ENCODE assay signal across 34 cellular contexts in genomic region chr2:71256421-71256820, GRCh38. TPM values are rescaled to one million over a fixed set of nuclear protein-coding genes. Genes with fewer than 3 reads are reported as not detected.
A peak's percentile ranks its signal among the peaks of the same experiment; 100 is the strongest.
DNase-seq lines count a peak whose midpoint lies in the region; FAIRE-seq and TF ChIP-seq lines count a peak whose summit lies in the region.
"Had no signal": no experiment of that assay in that cellular context is flagged by ENCODE, and none has a peak within 500 bp of the region (broad histone marks: within the 10 kb centered on the region; RNA-seq: fewer than 3 reads in every experiment).

No MANE protein-coding gene starts in this region.

- H3K36me3 ChIP-seq in transverse colon: no peaks in the 10 kb centered on the region
- H3K36me3 ChIP-seq: BLaER1 treated with 17β-estradiol and CSF1 and Interleukin-3, amounts not matched to agents 10 nM and 100 nM; breast epithelium; heart right ventricle; ovary; tibial artery; WERI-Rb-1 had no signal

- H3K4me3 Mint-ChIP-seq in neural crest cell: peak overlapping the region; percentile 64
- H3K4me3 Mint-ChIP-seq: effector memory CD8-positive, alpha-beta T cell; IgD-negative memory B cell; nephron; stimulated activated naive CD8-positive, alpha-beta T cell treated with anti-CD3 and anti-CD28 coated beads, Interleukin-15, Interleukin-2, amounts not matched to agents 100 ng/mL and 50 ng/mL, for 24 hours had no signal

- H3K4me1 Mint-ChIP-seq in neural crest cell: peaks cover 20% of the 10 kb centered on the region
- H3K4me1 Mint-ChIP-seq: IgD-negative memory B cell, nephron had no signal

- H3K4me1 ChIP-seq in transverse colon: no peaks in the 10 kb centered on the region
- H3K4me1 ChIP-seq: BLaER1 treated with 17β-estradiol and CSF1 and Interleukin-3, amounts not matched to agents 10 nM and 100 nM; breast epithelium; Caco-2; tibial artery had no signal

- peaks cover 4% of the 10 kb centered on the region for H3K27me3 ChIP-seq in transverse colon
- H3K27me3 ChIP-seq: BLaER1 treated with 17β-estradiol and CSF1 and Interleukin-3, amounts not matched to agents 10 nM and 100 nM; ovary had no signal

- TF ChIP-seq CTCF in neural crest cell (conservative IDR thresholded peaks at IDR 0.05): no peak
- no peak for TF ChIP-seq CTCF in transverse colon (IDR thresholded peaks at IDR 0.05)
- TF ChIP-seq CTCF in coronary artery (IDR thresholded peaks at IDR 0.05): no peak

- H3K9me3 ChIP-seq in transverse colon: no peaks in the 10 kb centered on the region
- H3K9me3 ChIP-seq: breast epithelium, Caco-2, heart right ventricle, ovary, tibial artery had no signal

- no peak for TF ChIP-seq EP300 in transverse colon (IDR thresholded peaks at IDR 0.05; ENCODE audit: low read depth)

- no peak for TF ChIP-seq POLR2A in transverse colon (IDR thresholded peaks at IDR 0.05)

- DNase-seq in SK-MEL-5 (ENCODE audit: low read depth, low spot score) (peak; percentile 98), frontal cortex (ENCODE audit: low spot score in 2 of 2) (peak; percentile 31 to 41), neural crest cell (ENCODE audit: low read depth, low spot score) (peak; percentile 17), transverse colon (no peak), coronary artery (ENCODE audit: low spot score) (no peak), OCI-M2 (lab: John Stamatoyannopoulos, UW; ENCODE audit: unreplicated experiment) (no peak), NCI-H510A (lab: John Stamatoyannopoulos, UW) (no peak)
- DNase-seq: activated CD4-positive, alpha-beta T cell treated with anti-CD3 and anti-CD28 coated beads for 48 hours; activated naive CD4-positive, alpha-beta T cell treated with anti-CD3 and anti-CD28 coated beads, Interleukin-2, amount 50 U/mL, for 16 hours; activated T-cell treated with anti-CD3 and anti-CD28 coated beads for 4 hours; amniotic stem cell; Caco-2; effector memory CD8-positive, alpha-beta T cell; heart right ventricle; left colon; NCI-H1048; NCI-H446; NCI-H774; ovary; SIG-M5; SW 1271; T-helper 9 cell; tibial artery; WERI-Rb-1 had no signal

- in situ Hi-C loops in SK-MEL-5 (cut with HindIII; ENCODE audit: low pct_unique_long_range_greater_than_20kb, low sequenced_read_pairs) (no loop called here), transverse colon (cut with MboI; ENCODE audit: low pct_ligation_motif_present in 1 of 4, low pct_unique_long_range_greater_than_20kb in 1 of 4, low sequenced_read_pairs in 3 of 4) (no loop called here)

- H3K4me3 ChIP-seq in transverse colon (no peak overlapping the region), coronary artery (no peak overlapping the region)
- H3K4me3 ChIP-seq: BLaER1 treated with 17β-estradiol and CSF1 and Interleukin-3, amounts not matched to agents 10 nM and 100 nM; breast epithelium; heart right ventricle; ovary; smooth muscle cell; tibial artery had no signal

- peaks cover 7% of the 10 kb centered on the region for H3K9me3 Mint-ChIP-seq in neural crest cell
- H3K9me3 Mint-ChIP-seq: activated T-helper 2 cell treated with anti-CD3 and anti-CD28 coated beads, Interferon-gamma antibody, Interleukin-2, Interleukin-4, amounts not matched to agents 10 μg/mL and 5 μg/mL and 100 μg/mL, durations not matched to agents 14 hours and 24 hours and 36 hours; effector memory CD8-positive, alpha-beta T cell had no signal

- peaks cover 2% of the 10 kb centered on the region for H3K27me3 Mint-ChIP-seq in neural crest cell (ENCODE audit: low read depth)

- H3K27ac ChIP-seq in transverse colon: no peak overlapping the region
- no peak overlapping the region for H3K27ac ChIP-seq in coronary artery
- H3K27ac ChIP-seq: BLaER1 treated with 17β-estradiol and CSF1 and Interleukin-3, amounts not matched to agents 10 nM and 100 nM; breast epithelium; heart right ventricle; ovary; tibial artery; WERI-Rb-1 had no signal

- intact Hi-C loops in transverse colon (cut with DNase I; ENCODE audit: low total_unique reads): no loop called here

- 68 to 73% methylated on average over 3 of the region's 3 CpGs for WGBS in transverse colon (ENCODE audit: low coverage in 1 of 2), 2 donors

- H3K27ac Mint-ChIP-seq in neural crest cell (ENCODE audit: unreplicated experiment): peak overlapping the region; percentile 81
- H3K27ac Mint-ChIP-seq: activated T-helper 2 cell treated with anti-CD3 and anti-CD28 coated beads, Interferon-gamma antibody, Interleukin-2, Interleukin-4, amounts not matched to agents 10 μg/mL and 5 μg/mL and 100 μg/mL, durations not matched to agents 14 hours and 24 hours and 36 hours; effector memory CD8-positive, alpha-beta T cell; IgD-negative memory B cell; nephron; stimulated activated naive CD8-positive, alpha-beta T cell treated with anti-CD3 and anti-CD28 coated beads, Interleukin-15, Interleukin-2, amounts not matched to agents 100 ng/mL and 50 ng/mL, for 24 hours had no signal

- no peaks in the 10 kb centered on the region for H3K36me3 Mint-ChIP-seq in neural crest cell (ENCODE audit: low read depth)
- H3K36me3 Mint-ChIP-seq: IgD-negative memory B cell had no signal

- peak; percentile 66 for FAIRE-seq in frontal cortex (lab: Jason Lieb, UNC)
- FAIRE-seq: colon, G401.6, RCC 7860 had no signal

RNA-seq across cellular contexts. Expression of gene PAIP2B, which starts 29.5 kb away (rescaled TPM):
- 1.0 and 1.5 TPM in 2 replicates for total RNA-seq in SK-MEL-5 (2014; rRNA removed; shearing (Covaris generic))
- 1.5 TPM in 2 replicates for polyA plus RNA-seq in SK-MEL-5 (2015; cell fraction: cytosol; rRNA removed)
- polyA plus RNA-seq in SK-MEL-5 (2015; cell fraction: nucleus; rRNA removed): 0.93 and 1.5 TPM in 2 replicates
- total RNA-seq in frontal cortex (20.4 TPM), neural crest cell (6.5 and 7.4 TPM in 2 replicates), transverse colon (1 to 10 TPM; 1.2 to 7.0 (median 3.6) TPM)

Comparison
In these comparisons a context has a peak if more than half of its experiments do, and no peak if none do; other contexts are left out.
1. DNase-seq: peak in SK-MEL-5 (single experiment), frontal cortex (2 of 2) and neural crest cell (single experiment); none in transverse colon (single experiment), coronary artery (single experiment), OCI-M2 (single experiment) and NCI-H510A (single experiment).